In the genomic region with DNA sequence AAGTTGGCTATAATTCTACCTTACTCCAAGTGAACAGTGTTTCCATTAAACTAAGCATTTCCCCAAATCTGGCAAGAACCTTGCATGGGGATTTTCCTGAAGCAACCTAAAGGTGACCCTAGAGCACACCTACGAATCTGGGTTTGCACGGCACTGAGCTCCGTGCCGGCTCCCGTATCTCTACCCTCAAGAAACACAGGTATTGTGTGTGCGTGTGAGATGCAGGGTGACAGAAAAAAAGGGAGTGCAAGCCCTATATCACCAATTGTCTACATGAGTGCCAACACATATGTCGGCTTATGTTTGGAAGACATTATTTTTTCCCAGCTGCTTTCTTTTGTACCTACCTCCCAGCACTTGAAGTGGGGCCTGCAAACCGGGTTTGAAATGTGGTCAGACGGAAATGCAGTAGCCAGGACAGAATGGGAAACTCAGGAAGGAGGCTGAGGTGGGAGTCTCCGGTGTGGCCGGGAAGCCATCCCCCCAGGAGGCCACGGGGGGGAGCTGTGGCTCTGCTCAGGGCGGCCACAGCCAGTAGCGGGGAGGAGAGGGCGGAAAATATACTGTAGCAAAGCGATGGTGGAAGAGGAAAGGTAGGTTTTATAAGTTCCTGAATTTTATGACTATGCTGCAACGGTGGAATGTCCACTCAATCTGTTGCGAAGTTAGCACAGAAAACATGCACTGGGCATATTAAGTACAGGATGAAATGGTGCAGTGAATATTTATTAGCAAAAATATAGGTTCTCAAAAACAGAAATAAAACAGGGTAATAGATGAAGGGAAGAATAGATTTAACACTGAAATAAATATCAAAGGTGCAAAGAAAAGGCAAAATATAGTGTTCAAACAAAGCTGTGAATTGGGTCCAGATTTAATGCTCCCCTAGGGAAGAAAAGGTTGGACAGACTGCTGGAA, we compare ENCODE assay signal across 8 cellular contexts.
A peak's percentile ranks its signal among the peaks of the same experiment; 100 is the strongest.
DNase-seq lines count a peak whose midpoint lies in the region; ATAC-seq, FAIRE-seq and TF ChIP-seq lines count a peak whose summit lies in the region.

No MANE protein-coding gene starts in this region.

- FAIRE-seq in GM19239 (lab: Jason Lieb, UNC): no peak

- peak; percentile 93 for TF ChIP-seq CTCF in BE2C (IDR thresholded peaks at IDR 0.05; ENCODE audit: low read depth, low read length)

- H3K9me3 ChIP-seq in BE2C: no peaks in the 10 kb centered on the region

- peak; percentile 77 for DNase-seq in BE2C
- peak; percentile 34 for DNase-seq in GM19239 (ENCODE audit: insufficient read length, low spot score)
- peak; percentile 9 for DNase-seq in LHCN-M2 (ENCODE audit: low read depth)
- DNase-seq in activated CD4-positive, CD25-positive, alpha-beta regulatory T cell treated with anti-CD3 and anti-CD28 coated beads, Interleukin-2, amount 50 U/mL, for 16 hours (ENCODE audit: low read depth, low spot score): peak; percentile 9
- peak; percentile 80 for DNase-seq in dermis blood vessel endothelial cell
- peak; percentile 66 for DNase-seq in medulla oblongata (ENCODE audit: extremely low spot score)
- DNase-seq in stimulated activated naive CD8-positive, alpha-beta T cell treated with anti-CD3 and anti-CD28 coated beads, Interleukin-15, amount 100 ng/mL, for 72 hours: peak; percentile 50 to 54
- no peak for DNase-seq in NCI-H1048 (lab: John Stamatoyannopoulos, UW)

- peak; percentile 56 for ATAC-seq in stimulated activated naive CD8-positive, alpha-beta T cell treated with anti-CD3 and anti-CD28 coated beads, Interleukin-15, amount 100 ng/mL, for 72 hours

- H3K27me3 ChIP-seq in BE2C: no peaks in the 10 kb centered on the region

- no peaks in the 10 kb centered on the region for H3K9me3 Mint-ChIP-seq in stimulated activated naive CD8-positive, alpha-beta T cell treated with anti-CD3 and anti-CD28 coated beads, Interleukin-15, amount 100 ng/mL, for 72 hours

- peak overlapping the region in 1 of 2 donors; percentile 55 for H3K4me3 Mint-ChIP-seq in stimulated activated naive CD8-positive, alpha-beta T cell treated with anti-CD3 and anti-CD28 coated beads, Interleukin-15, amount 100 ng/mL, for 72 hours

- H3K36me3 ChIP-seq in BE2C: no peaks in the 10 kb centered on the region

- no peak overlapping the region for H3K4me3 ChIP-seq in BE2C (ENCODE audit: low read depth, low read length)

- no peak overlapping the region for H3K27ac Mint-ChIP-seq in stimulated activated naive CD8-positive, alpha-beta T cell treated with anti-CD3 and anti-CD28 coated beads, Interleukin-15, amount 100 ng/mL, for 72 hours

- H3K4me1 ChIP-seq in BE2C: peaks cover 11% of the 10 kb centered on the region; the same call in 1 of the 2 replicates

- H3K27me3 Mint-ChIP-seq in stimulated activated naive CD8-positive, alpha-beta T cell treated with anti-CD3 and anti-CD28 coated beads, Interleukin-15, amount 100 ng/mL, for 72 hours: peaks cover 33% of the 10 kb centered on the region

- H3K4me1 Mint-ChIP-seq in stimulated activated naive CD8-positive, alpha-beta T cell treated with anti-CD3 and anti-CD28 coated beads, Interleukin-15, amount 100 ng/mL, for 72 hours: peaks cover 32% of the 10 kb centered on the region
